In genomic region chr4:26030780-26031179, GRCh38 we compare ENCODE assay signal across 1 cellular context.
TF ChIP-seq lines count a peak whose summit lies in the region.

No MANE protein-coding gene starts in this region.

TF ChIP-seq in H1, 55 proteins besides CTCF, POLR2A, EP300 and RAD21:
- TF ChIP-seq SIRT6 (IDR thresholded peaks at IDR 0.05; ENCODE audit: low read length): no peak
- TF ChIP-seq RFX5 (IDR thresholded peaks at IDR 0.05; ENCODE audit: borderline replicate concordance, low read depth, low read length): no peak
- no peak for TF ChIP-seq TBP (IDR thresholded peaks at IDR 0.05; ENCODE audit: low read depth, low read length)
- no peak for TF ChIP-seq BRCA1 (IDR thresholded peaks at IDR 0.05; ENCODE audit: low read depth, low read length)
- TF ChIP-seq KDM1A (IDR thresholded peaks at IDR 0.05; ENCODE audit: borderline replicate concordance, low read length): no peak
- no peak for TF ChIP-seq TEAD4 (IDR thresholded peaks at IDR 0.05; ENCODE audit: low read depth, low read length)
- TF ChIP-seq ASH2L (IDR thresholded peaks at IDR 0.05; ENCODE audit: low read length): no peak
- TF ChIP-seq TCF12 (IDR thresholded peaks at IDR 0.05; ENCODE audit: low read depth, low read length): no peak
- TF ChIP-seq NRF1 (IDR thresholded peaks at IDR 0.05; ENCODE audit: low read depth, low read length): no peak
- no peak for TF ChIP-seq JUND (IDR thresholded peaks at IDR 0.05; ENCODE audit: low read length)
- TF ChIP-seq SP1 (IDR thresholded peaks at IDR 0.05; ENCODE audit: low read depth, low read length): no peak
- no peak for TF ChIP-seq GTF2F1 (IDR thresholded peaks at IDR 0.05; ENCODE audit: borderline replicate concordance, low read depth, low read length)
- TF ChIP-seq BCL11A (IDR thresholded peaks at IDR 0.05; ENCODE audit: low read depth in 2 of 2, low read length in 2 of 2): no peak
- TF ChIP-seq RXRA (IDR thresholded peaks at IDR 0.05; ENCODE audit: insufficient read depth, low read depth, low read length): no peak
- TF ChIP-seq CHD1 (IDR thresholded peaks at IDR 0.05; ENCODE audit: low read depth, low read length): no peak
- TF ChIP-seq ATF2 (IDR thresholded peaks at IDR 0.05; ENCODE audit: low read length): no peak
- no peak for TF ChIP-seq NANOG (IDR thresholded peaks at IDR 0.05; ENCODE audit: insufficient read depth, low read depth, low read length, poor library complexity, severe bottlenecking)
- TF ChIP-seq SUZ12 (IDR thresholded peaks at IDR 0.05; ENCODE audit: low read length): no peak
- TF ChIP-seq CHD2 (IDR thresholded peaks at IDR 0.05; ENCODE audit: low read length): no peak
TF ChIP-seq in H1: peak in this region for 0.
